Comparison of ENCODE assay signal across 23 cellular contexts in the genomic region with DNA sequence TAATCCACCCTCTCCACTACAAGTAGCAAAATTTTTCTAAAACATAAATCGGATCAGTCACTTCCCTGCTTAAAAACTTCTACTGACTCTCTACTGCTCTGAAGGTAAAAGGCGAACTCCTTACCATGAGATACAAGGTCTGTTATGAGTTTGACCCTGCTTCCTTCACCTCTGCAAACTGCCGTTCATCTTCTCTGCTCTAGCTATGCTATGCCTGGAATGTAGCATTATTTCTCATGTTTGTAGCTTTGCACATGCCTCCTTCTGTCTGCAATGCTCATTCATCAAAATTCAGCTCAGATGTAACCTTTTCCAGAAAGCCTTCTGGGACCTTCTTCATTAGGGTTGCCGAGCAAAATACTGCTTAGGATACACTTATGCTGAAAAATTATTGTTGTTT. TPM values are rescaled to one million over a fixed set of nuclear protein-coding genes. Genes with fewer than 3 reads are reported as not detected.
DNase-seq lines count a peak whose midpoint lies in the region; ATAC-seq, FAIRE-seq and TF ChIP-seq lines count a peak whose summit lies in the region.
"Had no signal": no experiment of that assay in that cellular context is flagged by ENCODE, and none has a peak within 500 bp of the region (broad histone marks: within the 10 kb centered on the region; RNA-seq: fewer than 3 reads in every experiment).

No MANE protein-coding gene starts in this region.

- no peaks in the 10 kb centered on the region for H3K36me3 ChIP-seq in mesenchymal stem cell (ENCODE audit: control insufficient read depth in 1 of 2, insufficient read depth in 2 of 2, low read depth in 1 of 2, low read length in 2 of 2)
- H3K36me3 ChIP-seq: BLaER1 treated with 17β-estradiol and CSF1 and Interleukin-3, amounts not matched to agents 10 nM and 100 nM had no signal

- TF ChIP-seq CTCF in D721Med (IDR thresholded peaks at IDR 0.05; ENCODE audit: insufficient read depth, missing control alignments), result no peak

- no peaks in the 10 kb centered on the region for H3K9me3 Mint-ChIP-seq in activated T-helper 17 cell treated with anti-CD3 and anti-CD28 coated beads, Interleukin-2, amount 50 U/mL, for 72 hours
- no peaks in the 10 kb centered on the region for H3K9me3 Mint-ChIP-seq in stimulated activated naive B cell treated with anti-CD40 and anti-IgM and Interleukin-4, amounts not matched to agents 10 μg/mL and 1 μg/mL and 100 μg/mL, for 72 hours
- H3K9me3 Mint-ChIP-seq in activated CD8-positive, alpha-beta T cell treated with anti-CD3 and anti-CD28 coated beads, Interleukin-2, amount 10 ng/mL, durations not matched to agents 7 days and 5 days (ENCODE audit: insufficient read depth), result no peaks in the 10 kb centered on the region
- no peaks in the 10 kb centered on the region for H3K9me3 Mint-ChIP-seq in activated T-cell treated with anti-CD3 and anti-CD28 coated beads, Interleukin-2, amount 50 U/mL, for 4 hours
- H3K9me3 Mint-ChIP-seq: CD8-positive, alpha-beta T cell; IgD-negative memory B cell had no signal

- no peak overlapping the region for H2BK120ac ChIP-seq in mesenchymal stem cell (ENCODE audit: low read depth, low read length)

- H3K4me1 ChIP-seq in mesenchymal stem cell (ENCODE audit: control insufficient read depth, insufficient read depth, low read depth, low read length), result no peaks in the 10 kb centered on the region

- H3K18ac ChIP-seq in mesenchymal stem cell (ENCODE audit: low read depth in 1 of 2, low read length in 2 of 2), result no peak overlapping the region

- no peak overlapping the region for H3K9ac ChIP-seq in mesenchymal stem cell (ENCODE audit: low read length)
- H3K9ac ChIP-seq: BLaER1 treated with 17β-estradiol and CSF1 and Interleukin-3, amounts not matched to agents 10 nM and 100 nM had no signal

- H2BK5ac ChIP-seq in mesenchymal stem cell (ENCODE audit: low read depth, low read length, poor library complexity, severe bottlenecking), result no peak overlapping the region

- no peak overlapping the region for H3K14ac ChIP-seq in mesenchymal stem cell (ENCODE audit: low read length in 2 of 2)

- no peaks in the 10 kb centered on the region for H3K27me3 ChIP-seq in mesenchymal stem cell (ENCODE audit: control insufficient read depth in 1 of 2, insufficient read depth in 1 of 2, low read length in 2 of 2)
- H3K27me3 ChIP-seq: BLaER1 treated with 17β-estradiol and CSF1 and Interleukin-3, amounts not matched to agents 10 nM and 100 nM had no signal

- H2BK12ac ChIP-seq in mesenchymal stem cell (ENCODE audit: low read length in 2 of 2), result no peak overlapping the region

- no peak for ATAC-seq in activated T-helper 17 cell treated with anti-CD3 and anti-CD28 coated beads, Interleukin-2, amount 50 U/mL, for 72 hours (replicated peaks)
- ATAC-seq in stimulated activated naive B cell treated with anti-CD40 and anti-IgM and Interleukin-4, amounts not matched to agents 10 μg/mL and 1 μg/mL and 100 μg/mL, for 72 hours (replicated peaks), result no peak
- no peak for ATAC-seq in activated CD8-positive, alpha-beta T cell treated with anti-CD3 and anti-CD28 coated beads, Interleukin-2, amount 10 ng/mL, durations not matched to agents 7 days and 5 days
- ATAC-seq in activated T-cell treated with anti-CD3 and anti-CD28 coated beads, Interleukin-2, amount 50 U/mL, for 4 hours, result no peak
- ATAC-seq: CD8-positive, alpha-beta T cell had no signal

- no peak overlapping the region for H3K4me2 ChIP-seq in mesenchymal stem cell (ENCODE audit: low read length, poor library complexity, severe bottlenecking)
- H3K4me2 ChIP-seq: BLaER1 treated with 17β-estradiol and CSF1 and Interleukin-3, amounts not matched to agents 10 nM and 100 nM had no signal

- H2AK5ac ChIP-seq in mesenchymal stem cell (ENCODE audit: low read length, severe bottlenecking), result no peak overlapping the region

- no peak overlapping the region for H3K23ac ChIP-seq in mesenchymal stem cell (ENCODE audit: low read length in 2 of 2)

- no peaks in the 10 kb centered on the region for H3K36me3 Mint-ChIP-seq in activated T-helper 17 cell treated with anti-CD3 and anti-CD28 coated beads, Interleukin-2, amount 50 U/mL, for 72 hours (ENCODE audit: low read depth)
- peaks cover 25 to 27% of the 10 kb centered on the region in 2 donors for H3K36me3 Mint-ChIP-seq in stimulated activated naive B cell treated with anti-CD40 and anti-IgM and Interleukin-4, amounts not matched to agents 10 μg/mL and 1 μg/mL and 100 μg/mL, for 72 hours
- no peaks in the 10 kb centered on the region for H3K36me3 Mint-ChIP-seq in activated CD8-positive, alpha-beta T cell treated with anti-CD3 and anti-CD28 coated beads, Interleukin-2, amount 10 ng/mL, durations not matched to agents 7 days and 5 days (ENCODE audit: low read depth)
- no peaks in the 10 kb centered on the region for H3K36me3 Mint-ChIP-seq in activated T-cell treated with anti-CD3 and anti-CD28 coated beads, Interleukin-2, amount 50 U/mL, for 4 hours (ENCODE audit: insufficient read depth)

- WGBS in mesenchymal stem cell, result 54% methylated on average over 3 of the region's 4 CpGs

- H4K8ac ChIP-seq in mesenchymal stem cell (ENCODE audit: low read length), result peak overlapping the region; percentile 36

- H3K4ac ChIP-seq in mesenchymal stem cell (ENCODE audit: low read depth in 1 of 2, low read length in 2 of 2), result no peak overlapping the region

- no peak for FAIRE-seq in D721Med (lab: Jason Lieb, UNC)
- FAIRE-seq: G401.6, GM18507 had no signal

- H3K4me3 ChIP-seq in mesenchymal stem cell (ENCODE audit: insufficient read depth in 1 of 2, low read depth in 1 of 2, low read length in 2 of 2), result no peak overlapping the region
- H3K4me3 ChIP-seq: BLaER1 treated with 17β-estradiol and CSF1 and Interleukin-3, amounts not matched to agents 10 nM and 100 nM had no signal

- POLR2A ChIA-PET in activated CD8-positive, alpha-beta T cell treated with anti-CD3 and anti-CD28 coated beads, Interleukin-2, amount 10 ng/mL, durations not matched to agents 7 days and 5 days (lab: Charles Lee), result interaction anchor here (0.7 kb wide), 1 partner anchor 181 kb away, joined by 3 read pairs; no protein-coding TSS in a partner anchor

- no peak overlapping the region for H3K27ac ChIP-seq in mesenchymal stem cell (ENCODE audit: low read length, poor library complexity, severe bottlenecking)
- H3K27ac ChIP-seq: BLaER1 treated with 17β-estradiol and CSF1 and Interleukin-3, amounts not matched to agents 10 nM and 100 nM had no signal

- DNase-seq in GM03348 (ENCODE audit: low spot score) (peak; percentile 10), mesenchymal stem cell (no peak), D721Med (ENCODE audit: insufficient read length, low spot score) (no peak)
- no peak for DNase-seq in stimulated activated naive B cell treated with anti-CD40 and anti-IgM and Interleukin-4, amounts not matched to agents 10 μg/mL and 1 μg/mL and 100 μg/mL, for 72 hours
- no peak for DNase-seq in activated CD8-positive, alpha-beta T cell treated with anti-CD3 and anti-CD28 coated beads, Interleukin-2, amount 10 ng/mL, durations not matched to agents 7 days and 5 days
- no peak for DNase-seq in activated T-cell treated with anti-CD3 and anti-CD28 coated beads, Interleukin-2, amount 50 U/mL, for 4 hours
- DNase-seq: CD8-positive, alpha-beta T cell; DMS153; GOT3; HCEC 1CT; MV-4-11; NCI-H1105 treated with DMSO at 0.1 percent for 48 hours; NCI-H1694; NCI-H2081; NCI-H446; NCI-H526; OCI-M1; SHP77 had no signal

- H3K9me3 ChIP-seq in mesenchymal stem cell (ENCODE audit: control insufficient read depth, low read length), result no peaks in the 10 kb centered on the region
- H3K9me3 ChIP-seq: BLaER1 treated with 17β-estradiol and CSF1 and Interleukin-3, amounts not matched to agents 10 nM and 100 nM had no signal

- no peak overlapping the region for H2BK15ac ChIP-seq in mesenchymal stem cell (ENCODE audit: low read depth, poor library complexity, severe bottlenecking)

- H3K4me1 Mint-ChIP-seq in activated T-helper 17 cell treated with anti-CD3 and anti-CD28 coated beads, Interleukin-2, amount 50 U/mL, for 72 hours, result peaks cover 9% of the 10 kb centered on the region
- peaks cover 9 to 28% of the 10 kb centered on the region in 2 donors for H3K4me1 Mint-ChIP-seq in stimulated activated naive B cell treated with anti-CD40 and anti-IgM and Interleukin-4, amounts not matched to agents 10 μg/mL and 1 μg/mL and 100 μg/mL, for 72 hours
- H3K4me1 Mint-ChIP-seq in activated CD8-positive, alpha-beta T cell treated with anti-CD3 and anti-CD28 coated beads, Interleukin-2, amount 10 ng/mL, durations not matched to agents 7 days and 5 days (ENCODE audit: low read depth), result peaks cover 17% of the 10 kb centered on the region
- H3K4me1 Mint-ChIP-seq in activated T-cell treated with anti-CD3 and anti-CD28 coated beads, Interleukin-2, amount 50 U/mL, for 4 hours (ENCODE audit: low read depth), result peaks cover 13% of the 10 kb centered on the region

- H3K4me3 Mint-ChIP-seq in activated T-helper 17 cell treated with anti-CD3 and anti-CD28 coated beads, Interleukin-2, amount 50 U/mL, for 72 hours, result no peak overlapping the region
- no peak overlapping the region for H3K4me3 Mint-ChIP-seq in stimulated activated naive B cell treated with anti-CD40 and anti-IgM and Interleukin-4, amounts not matched to agents 10 μg/mL and 1 μg/mL and 100 μg/mL, for 72 hours
- no peak overlapping the region for H3K4me3 Mint-ChIP-seq in activated CD8-positive, alpha-beta T cell treated with anti-CD3 and anti-CD28 coated beads, Interleukin-2, amount 10 ng/mL, durations not matched to agents 7 days and 5 days
- no peak overlapping the region for H3K4me3 Mint-ChIP-seq in activated T-cell treated with anti-CD3 and anti-CD28 coated beads, Interleukin-2, amount 50 U/mL, for 4 hours
- H3K4me3 Mint-ChIP-seq: CD8-positive, alpha-beta T cell; IgD-negative memory B cell had no signal

- no peak overlapping the region for H4K91ac ChIP-seq in mesenchymal stem cell (ENCODE audit: low read length)

- no peaks in the 10 kb centered on the region for H3K79me1 ChIP-seq in mesenchymal stem cell (replicated peaks; ENCODE audit: low read length, poor library complexity, severe bottlenecking)

- CTCF ChIA-PET in activated CD8-positive, alpha-beta T cell treated with anti-CD3 and anti-CD28 coated beads, Interleukin-2, amount 10 ng/mL, durations not matched to agents 7 days and 5 days (lab: Charles Lee), result interaction anchor here (1.1 to 4.9 kb wide), 6 partner anchors 10 to 216 kb away, joined by 3 to 38 read pairs (median 6); a partner anchor contains a TSS

- H3K27me3 Mint-ChIP-seq in activated T-helper 17 cell treated with anti-CD3 and anti-CD28 coated beads, Interleukin-2, amount 50 U/mL, for 72 hours, result no peaks in the 10 kb centered on the region
- H3K27me3 Mint-ChIP-seq in stimulated activated naive B cell treated with anti-CD40 and anti-IgM and Interleukin-4, amounts not matched to agents 10 μg/mL and 1 μg/mL and 100 μg/mL, for 72 hours, result no peaks in the 10 kb centered on the region
- H3K27me3 Mint-ChIP-seq in activated CD8-positive, alpha-beta T cell treated with anti-CD3 and anti-CD28 coated beads, Interleukin-2, amount 10 ng/mL, durations not matched to agents 7 days and 5 days (ENCODE audit: low read depth), result no peaks in the 10 kb centered on the region
- H3K27me3 Mint-ChIP-seq in activated T-cell treated with anti-CD3 and anti-CD28 coated beads, Interleukin-2, amount 50 U/mL, for 4 hours (ENCODE audit: low read depth), result no peaks in the 10 kb centered on the region
- H3K27me3 Mint-ChIP-seq: IgD-negative memory B cell had no signal

- H3K27ac Mint-ChIP-seq in activated T-helper 17 cell treated with anti-CD3 and anti-CD28 coated beads, Interleukin-2, amount 50 U/mL, for 72 hours, result peak overlapping the region; percentile 29
- peak overlapping the region; percentile 38 for H3K27ac Mint-ChIP-seq in stimulated activated naive B cell treated with anti-CD40 and anti-IgM and Interleukin-4, amounts not matched to agents 10 μg/mL and 1 μg/mL and 100 μg/mL, for 72 hours
- H3K27ac Mint-ChIP-seq in activated CD8-positive, alpha-beta T cell treated with anti-CD3 and anti-CD28 coated beads, Interleukin-2, amount 10 ng/mL, durations not matched to agents 7 days and 5 days, result no peak overlapping the region
- H3K27ac Mint-ChIP-seq: CD8-positive, alpha-beta T cell had no signal

- no peak overlapping the region for H2AFZ ChIP-seq in mesenchymal stem cell (ENCODE audit: low read depth, low read length)

RNA-seq across cellular contexts. Expression of a gene that starts 30.8 kb away (rescaled TPM):
- total RNA-seq in activated T-helper 17 cell treated with anti-CD3 and anti-CD28 coated beads, Interleukin-2, amount 50 U/mL, for 72 hours, result 1,000 to 10,000 TPM; 1,253 to 1,604 TPM
- 3,583 TPM for polyA plus RNA-seq in mesenchymal stem cell (2013, experiment 1 of 2)
- polyA plus RNA-seq in mesenchymal stem cell (2013, experiment 2 of 2), result 3,853 TPM
- 100 to 1,000 TPM; 816 to 821 TPM for total RNA-seq in activated CD8-positive, alpha-beta T cell treated with anti-CD3 and anti-CD28 coated beads, Interleukin-2, amount 10 ng/mL, durations not matched to agents 7 days and 5 days
- total RNA-seq in activated T-cell treated with anti-CD3 and anti-CD28 coated beads, Interleukin-2, amount 50 U/mL, for 4 hours, result 1,000 to 10,000 TPM; 1,884 to 1,929 (median 1,900) TPM
